8 cellular contexts compared by ENCODE assay signal in the genomic region with DNA sequence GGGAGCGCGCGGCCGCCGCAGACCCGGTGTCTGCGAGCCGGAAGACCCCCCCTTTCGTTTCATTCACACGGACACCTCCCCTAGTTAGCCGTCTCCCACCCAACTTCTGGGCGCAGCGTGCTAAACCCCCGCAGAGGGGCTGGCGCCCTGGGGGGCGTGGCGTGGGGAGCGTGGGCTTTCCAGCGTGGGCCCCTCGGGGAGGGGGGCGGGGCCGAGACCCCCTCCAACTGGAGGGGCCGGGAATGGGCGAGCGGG. TPM values are rescaled to one million over a fixed set of nuclear protein-coding genes. Genes with fewer than 3 reads are reported as not detected.
DNase-seq lines count a peak whose midpoint lies in the region; ATAC-seq and TF ChIP-seq lines count a peak whose summit lies in the region.

No MANE protein-coding gene starts in this region.

- H3K36me3 Mint-ChIP-seq in T-helper 1 cell treated with Interleukin-12 subunit alpha and Interleukin-12 subunit beta and Interleukin-4 antibody, amounts not matched to agents 30 μg/mL and 1 μg/mL, for 36 hours (ENCODE audit: low read depth) = no peaks in the 10 kb centered on the region
- H3K36me3 Mint-ChIP-seq in activated naive CD8-positive, alpha-beta T cell treated with anti-CD3 and anti-CD28 coated beads for 36 hours = no peaks in the 10 kb centered on the region
- H3K36me3 Mint-ChIP-seq in immature natural killer cell = no peaks in the 10 kb centered on the region

- no peak for TF ChIP-seq POLR2A in stomach (IDR thresholded peaks at IDR 0.05)

- ATAC-seq in HG03139 (IDR thresholded peaks at IDR 0.05; ENCODE audit: unreplicated experiment) = no peak

- 0 to 2% (median 1%) methylated on average over 9 to 25 of the region's 25 CpGs for WGBS in stomach, 5 donors

- H3K27ac Mint-ChIP-seq in T-helper 1 cell treated with Interleukin-12 subunit alpha and Interleukin-12 subunit beta and Interleukin-4 antibody, amounts not matched to agents 30 μg/mL and 1 μg/mL, for 36 hours = no peak overlapping the region
- no peak overlapping the region for H3K27ac Mint-ChIP-seq in activated naive CD8-positive, alpha-beta T cell treated with anti-CD3 and anti-CD28 coated beads for 36 hours
- H3K27ac Mint-ChIP-seq in immature natural killer cell = no peak overlapping the region

- no peak for TF ChIP-seq CTCF in stomach (IDR thresholded peaks at IDR 0.05)

- H3K9me3 ChIP-seq in stomach = no peaks in the 10 kb centered on the region

- TF ChIP-seq EP300 in stomach (IDR thresholded peaks at IDR 0.05) = no peak

- peak overlapping the region; percentile 59 to 86 (median 72) for H3K4me3 ChIP-seq in stomach

- peaks cover 70% of the 10 kb centered on the region for H3K27me3 Mint-ChIP-seq in T-helper 1 cell treated with Interleukin-12 subunit alpha and Interleukin-12 subunit beta and Interleukin-4 antibody, amounts not matched to agents 30 μg/mL and 1 μg/mL, for 36 hours (ENCODE audit: low read depth)
- peaks cover 65% of the 10 kb centered on the region for H3K27me3 Mint-ChIP-seq in activated naive CD8-positive, alpha-beta T cell treated with anti-CD3 and anti-CD28 coated beads for 36 hours
- H3K27me3 Mint-ChIP-seq in immature natural killer cell (ENCODE audit: low read depth in 3 of 3) = peaks cover 10 to 31% (median 14%) of the 10 kb centered on the region in 3 donors

- intact Hi-C loops in stomach (cut with DNase I; ENCODE audit: low total_unique reads) = no loop called here

- no peaks in the 10 kb centered on the region for H3K9me3 Mint-ChIP-seq in T-helper 1 cell treated with Interleukin-12 subunit alpha and Interleukin-12 subunit beta and Interleukin-4 antibody, amounts not matched to agents 30 μg/mL and 1 μg/mL, for 36 hours
- no peaks in the 10 kb centered on the region for H3K9me3 Mint-ChIP-seq in activated naive CD8-positive, alpha-beta T cell treated with anti-CD3 and anti-CD28 coated beads for 36 hours
- peaks cover 0 to 1% (median 0%) of the 10 kb centered on the region in 6 donors for H3K9me3 Mint-ChIP-seq in immature natural killer cell

- DNase-seq in T-helper 1 cell (no peak), immature natural killer cell (no peak), stomach (no peak), NCI-H524 (lab: John Stamatoyannopoulos, UW) (no peak), activated gamma-delta T cell (lab: John Stamatoyannopoulos, UW) (no peak)
- no peak for DNase-seq in activated naive CD8-positive, alpha-beta T cell treated with anti-CD3 and anti-CD28 coated beads for 36 hours

- H3K27ac ChIP-seq in stomach = peak overlapping the region; percentile 87 to 99 (median 90)

- H3K4me1 ChIP-seq in stomach = peaks cover 24 to 38% (median 36%) of the 10 kb centered on the region in 4 donors

- H3K4me1 Mint-ChIP-seq in T-helper 1 cell treated with Interleukin-12 subunit alpha and Interleukin-12 subunit beta and Interleukin-4 antibody, amounts not matched to agents 30 μg/mL and 1 μg/mL, for 36 hours (ENCODE audit: low read depth) = peaks cover 20% of the 10 kb centered on the region
- H3K4me1 Mint-ChIP-seq in activated naive CD8-positive, alpha-beta T cell treated with anti-CD3 and anti-CD28 coated beads for 36 hours = peaks cover 11% of the 10 kb centered on the region
- H3K4me1 Mint-ChIP-seq in immature natural killer cell = peaks cover 23 to 26% of the 10 kb centered on the region in 2 donors

- no peaks in the 10 kb centered on the region for H3K36me3 ChIP-seq in stomach

- H3K27me3 ChIP-seq in stomach = peaks cover 0 to 51% (median 16%) of the 10 kb centered on the region in 3 donors

- peak overlapping the region; percentile 28 for H3K4me3 Mint-ChIP-seq in T-helper 1 cell treated with Interleukin-12 subunit alpha and Interleukin-12 subunit beta and Interleukin-4 antibody, amounts not matched to agents 30 μg/mL and 1 μg/mL, for 36 hours
- H3K4me3 Mint-ChIP-seq in activated naive CD8-positive, alpha-beta T cell treated with anti-CD3 and anti-CD28 coated beads for 36 hours = peak overlapping the region; percentile 29
- peak overlapping the region; percentile 63 to 77 (median 65) for H3K4me3 Mint-ChIP-seq in immature natural killer cell

RNA-seq across cellular contexts. Expression of a gene that starts 1.1 kb away (rescaled TPM):
- total RNA-seq in activated naive CD8-positive, alpha-beta T cell treated with anti-CD3 and anti-CD28 coated beads for 36 hours = under 1 TPM; 0.06 to 0.08 TPM
- not detected for polyA plus RNA-seq in immature natural killer cell
- 10 to 100 TPM in 1 of 5 donors, 1 to 10 TPM in 4; 3.5 to 13.4 (median 8.6) TPM for total RNA-seq in stomach
- 1 to 10 TPM; 2.9 to 4.3 (median 3.8) TPM for polyA plus RNA-seq in stomach

Comparison
In these comparisons a context has a peak if more than half of its experiments do, and no peak if none do; other contexts are left out.
1. RNA of a gene that starts 1.1 kb away (total RNA-seq): 3.5 to 13.4 TPM in stomach; 0.06 to 0.08 TPM in activated naive CD8-positive, alpha-beta T cell treated with anti-CD3 and anti-CD28 coated beads for 36 hours; every median in the first group is over 4 times any median in the second.
2. Peak in every context shown above with its lines, with median percentiles within 50 percentile points of each other: H3K4me3 Mint-ChIP-seq.